In the genomic region with DNA sequence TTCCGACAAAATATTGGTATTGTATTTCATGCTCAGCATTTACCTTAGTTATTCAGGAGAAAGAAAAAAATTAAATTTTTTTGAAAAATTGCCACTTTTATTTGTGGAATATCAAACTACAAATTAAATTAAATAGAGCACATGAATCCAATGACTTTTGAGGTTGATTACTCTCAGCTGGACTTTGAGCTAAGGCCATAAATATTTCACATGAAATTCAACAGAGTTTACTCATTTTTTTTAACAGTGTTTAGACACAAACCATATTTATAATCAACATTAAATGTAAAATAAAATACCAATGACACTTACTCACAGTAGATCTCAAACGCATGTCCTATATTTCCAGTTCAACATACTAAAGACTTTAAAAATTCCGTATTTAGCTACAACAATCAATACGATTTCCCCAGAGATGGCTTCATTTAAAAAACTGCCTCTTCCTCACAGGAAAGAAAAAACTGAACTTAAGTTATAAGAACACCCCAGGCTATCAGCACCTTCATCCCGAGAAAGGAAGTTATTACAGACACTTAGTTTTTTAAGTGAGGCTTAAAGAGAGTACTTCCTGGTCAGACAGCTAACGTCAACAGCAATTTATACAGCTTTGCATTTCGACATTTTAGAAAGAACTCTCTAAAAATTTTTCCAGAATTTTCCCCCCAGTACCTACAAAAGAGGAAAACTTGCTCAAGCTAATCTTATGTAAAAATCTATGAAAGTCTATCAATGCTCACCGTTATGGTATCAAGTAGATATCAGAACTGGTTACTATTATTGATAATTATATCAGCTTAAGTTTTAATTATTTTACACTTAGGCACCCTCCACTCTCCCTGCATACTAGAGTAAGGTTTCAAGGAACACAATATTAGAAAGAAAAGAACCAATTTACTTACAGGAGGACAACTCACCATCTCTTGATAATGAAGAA, we compare ENCODE assay signal across 10 cellular contexts. TPM values are rescaled to one million over a fixed set of nuclear protein-coding genes. Genes with fewer than 3 reads are reported as not detected.
DNase-seq lines count a peak whose midpoint lies in the region; ATAC-seq and TF ChIP-seq lines count a peak whose summit lies in the region.
"Had no signal": no experiment of that assay in that cellular context is flagged by ENCODE, and none has a peak within 500 bp of the region (broad histone marks: within the 10 kb centered on the region; RNA-seq: fewer than 3 reads in every experiment).

No MANE protein-coding gene starts in this region.

- H3K4me1 Mint-ChIP-seq in CD4-positive, alpha-beta T cell (ENCODE audit: low read depth) = peaks cover 52% of the 10 kb centered on the region

- H3K36me3 Mint-ChIP-seq in CD4-positive, alpha-beta T cell (ENCODE audit: low read depth) = peaks cover 13% of the 10 kb centered on the region

- POLR2A ChIA-PET in CD4-positive, alpha-beta T cell (lab: Charles Lee) = interaction anchor here (2.5 to 5.0 kb wide), 4 partner anchors 12 to 223 kb away, joined by 8 to 76 read pairs (median 30); partner anchors contain the start of genes PEBP1, SUDS3 and TAOK3

- H3K4me3 Mint-ChIP-seq in CD4-positive, alpha-beta T cell = peak overlapping the region; percentile 94

- H3K4me3 ChIP-seq in WI38 (ENCODE audit: low read depth, low read length) = peak overlapping the region; percentile 29
- H3K4me3 ChIP-seq: cardiac muscle cell had no signal

- H3K27me3 ChIP-seq in CD4-positive, alpha-beta T cell (ENCODE audit: control insufficient read depth, insufficient read depth, low read length) = no peaks in the 10 kb centered on the region
- H3K27me3 ChIP-seq: cardiac muscle cell had no signal

- peak; percentile 45 for ATAC-seq in CD4-positive, alpha-beta T cell (ENCODE audit: poor library complexity)
- ATAC-seq in HG02610 (IDR thresholded peaks at IDR 0.05; ENCODE audit: unreplicated experiment) (peak; percentile 36), HG03095 (IDR thresholded peaks at IDR 0.05; ENCODE audit: unreplicated experiment) (no peak), GM18873 (IDR thresholded peaks at IDR 0.05; ENCODE audit: low FRiP score, unreplicated experiment) (no peak), GM21717 (IDR thresholded peaks at IDR 0.05; ENCODE audit: unreplicated experiment) (no peak)

- CTCF ChIA-PET in CD4-positive, alpha-beta T cell (lab: Charles Lee) = interaction anchor here (0.8 to 3.8 kb wide), 6 partner anchors 11 to 217 kb away, joined by 3 to 39 read pairs (median 3); partner anchors contain the start of genes SUDS3 and TAOK3

- no peak for DNase-seq in CD4-positive, alpha-beta T cell
- peak; percentile 49 for DNase-seq in medulla oblongata (ENCODE audit: extremely low spot score)
- DNase-seq in DMS79 (lab: John Stamatoyannopoulos, UW) = no peak
- DNase-seq: mammary epithelial cell had no signal

- H3K9me3 ChIP-seq in CD4-positive, alpha-beta T cell (ENCODE audit: control insufficient read depth, low read length) = no peaks in the 10 kb centered on the region

- H3K9me3 Mint-ChIP-seq in CD4-positive, alpha-beta T cell = peaks cover 2% of the 10 kb centered on the region

- no peaks in the 10 kb centered on the region for H3K27me3 Mint-ChIP-seq in CD4-positive, alpha-beta T cell

- peak overlapping the region; percentile 84 for H3K27ac Mint-ChIP-seq in CD4-positive, alpha-beta T cell

- H3K27ac ChIP-seq in CD4-positive, alpha-beta T cell (ENCODE audit: low read depth, low read length) = peak overlapping the region; percentile 32
- H3K27ac ChIP-seq: cardiac muscle cell had no signal

- intact Hi-C loops in CD4-positive, alpha-beta T cell (cut with DNase I, micrococcal nuclease) = no loop called here

- no peak for TF ChIP-seq CTCF in CD4-positive, alpha-beta T cell (IDR thresholded peaks at IDR 0.05)
- no peak for TF ChIP-seq CTCF in WI38 (IDR thresholded peaks at IDR 0.05; ENCODE audit: low read depth, low read length)

RNA-seq across cellular contexts. Expression of gene TAOK3, which starts 13.8 kb away (rescaled TPM):
- 10 to 100 TPM; 53.5 to 56.6 TPM for total RNA-seq in CD4-positive, alpha-beta T cell

RNA-seq across cellular contexts. Expression of gene SUDS3, which starts 17.5 kb away (rescaled TPM):
- total RNA-seq in CD4-positive, alpha-beta T cell = 10 to 100 TPM; 17.5 to 22.0 TPM

Comparison
In these comparisons a context has a peak if more than half of its experiments do, and no peak if none do; other contexts are left out.
1. ATAC-seq: peak in CD4-positive, alpha-beta T cell (single experiment) and HG02610 (single experiment); none in HG03095 (single experiment), GM18873 (single experiment) and GM21717 (single experiment).